Comparison of ENCODE assay signal across 14 cellular contexts in genomic region chr11:73270089-73270854, GRCh38. TPM values are rescaled to one million over a fixed set of nuclear protein-coding genes. Genes with fewer than 3 reads are reported as not detected.
DNase-seq lines count a peak whose midpoint lies in the region; ATAC-seq and TF ChIP-seq lines count a peak whose summit lies in the region.
"Had no signal": no experiment of that assay in that cellular context is flagged by ENCODE, and none has a peak within 500 bp of the region (broad histone marks: within the 10 kb centered on the region; RNA-seq: fewer than 3 reads in every experiment).

No MANE protein-coding gene starts in this region.

- peak overlapping the region; percentile 86 for H3K4me3 ChIP-seq in OCI-LY3 (ENCODE audit: low read length)
- H3K4me3 ChIP-seq: ovary had no signal

- no peak for ATAC-seq in natural killer cell treated with Interleukin-12 subunit alpha and Interleukin-12 subunit beta and Interleukin-15 and Interleukin-18, amount 100 ng/mL, for 72 hours
- ATAC-seq in natural killer cell (no peak), left lobe of liver (no peak), HG02885 (IDR thresholded peaks at IDR 0.05; ENCODE audit: poor library complexity, unreplicated experiment) (no peak)

- peak overlapping the region; percentile 92 for H3K9ac ChIP-seq in OCI-LY3 (ENCODE audit: low read length)

- H3K4me3 Mint-ChIP-seq in natural killer cell treated with Interleukin-12 subunit alpha and Interleukin-12 subunit beta and Interleukin-15 and Interleukin-18, amount 100 ng/mL, for 72 hours, result no peak overlapping the region
- no peak overlapping the region for H3K4me3 Mint-ChIP-seq in natural killer cell
- H3K4me3 Mint-ChIP-seq: activated naive CD4-positive, alpha-beta T cell treated with anti-CD3 and anti-CD28 coated beads for 36 hours; CD4-positive, alpha-beta T cell had no signal

- peak; percentile 39 for DNase-seq in natural killer cell treated with Interleukin-12 subunit alpha and Interleukin-12 subunit beta and Interleukin-15 and Interleukin-18, amount 100 ng/mL, for 72 hours (ENCODE audit: low spot score)
- DNase-seq in natural killer cell (no peak), left lobe of liver (ENCODE audit: low spot score) (peak; percentile 41), KG1 (lab: John Stamatoyannopoulos, UW) (no peak), NCI-H748 treated with DMSO at 0.1 percent for 48 hours (lab: John Stamatoyannopoulos, UW) (no peak)
- no peak for DNase-seq in stimulated activated CD4-positive, alpha-beta T cell treated with anti-CD3 and anti-CD28 coated beads, Interleukin-4, amount 100 ng/mL, for 1 hour
- DNase-seq: activated CD4-positive, alpha-beta T cell treated with anti-CD3 and anti-CD28 coated beads for 1 hour; activated naive CD4-positive, alpha-beta T cell treated with anti-CD3 and anti-CD28 coated beads for 36 hours; cerebellar nuclear complex; NCI-H146; ovary had no signal

- TF ChIP-seq CTCF in natural killer cell (IDR thresholded peaks at IDR 0.05), result no peak
- peak; percentile 21 for TF ChIP-seq CTCF in OCI-LY3 (IDR thresholded peaks at IDR 0.05; ENCODE audit: low read depth, low read length)

- H2AFZ ChIP-seq in OCI-LY3 (ENCODE audit: low read depth, low read length), result no peak overlapping the region

- H4K20me1 ChIP-seq in OCI-LY3 (ENCODE audit: insufficient read depth, low read length), result peaks cover 6% of the 10 kb centered on the region

- H3K4me2 ChIP-seq in OCI-LY3 (ENCODE audit: low read length), result peak overlapping the region; percentile 89

- no peak overlapping the region for H3K27ac Mint-ChIP-seq in natural killer cell treated with Interleukin-12 subunit alpha and Interleukin-12 subunit beta and Interleukin-15 and Interleukin-18, amount 100 ng/mL, for 72 hours
- H3K27ac Mint-ChIP-seq in natural killer cell, result no peak overlapping the region
- H3K27ac Mint-ChIP-seq: activated naive CD4-positive, alpha-beta T cell treated with anti-CD3 and anti-CD28 coated beads for 36 hours; CD4-positive, alpha-beta T cell had no signal

- peaks cover 19% of the 10 kb centered on the region for H3K36me3 ChIP-seq in OCI-LY3 (replicated peaks; ENCODE audit: low read depth, low read length)
- H3K36me3 ChIP-seq: ovary had no signal

- peaks cover 78% of the 10 kb centered on the region for H3K4me1 ChIP-seq in OCI-LY3 (ENCODE audit: low read length)

- H3K4me1 Mint-ChIP-seq in natural killer cell treated with Interleukin-12 subunit alpha and Interleukin-12 subunit beta and Interleukin-15 and Interleukin-18, amount 100 ng/mL, for 72 hours (ENCODE audit: low read depth in 2 of 2), result no peaks in the 10 kb centered on the region
- no peaks in the 10 kb centered on the region for H3K4me1 Mint-ChIP-seq in natural killer cell

- no peaks in the 10 kb centered on the region for H3K9me3 ChIP-seq in OCI-LY3 (ENCODE audit: insufficient read depth, low read length)
- H3K9me3 ChIP-seq: ovary had no signal

- peak overlapping the region; percentile 94 for H3K27ac ChIP-seq in OCI-LY3 (ENCODE audit: low read length)
- H3K27ac ChIP-seq: ovary had no signal

- no peaks in the 10 kb centered on the region for H3K36me3 Mint-ChIP-seq in natural killer cell treated with Interleukin-12 subunit alpha and Interleukin-12 subunit beta and Interleukin-15 and Interleukin-18, amount 100 ng/mL, for 72 hours
- H3K36me3 Mint-ChIP-seq in natural killer cell, result no peaks in the 10 kb centered on the region

- intact Hi-C loops in natural killer cell (cut with micrococcal nuclease), result no loop called here

- no peaks in the 10 kb centered on the region for H3K27me3 ChIP-seq in OCI-LY3 (ENCODE audit: low read depth, low read length)
- H3K27me3 ChIP-seq: ovary had no signal

- peaks cover 7 to 15% of the 10 kb centered on the region in 2 donors for H3K27me3 Mint-ChIP-seq in natural killer cell treated with Interleukin-12 subunit alpha and Interleukin-12 subunit beta and Interleukin-15 and Interleukin-18, amount 100 ng/mL, for 72 hours
- peaks cover 12 to 15% of the 10 kb centered on the region in 2 donors for H3K27me3 Mint-ChIP-seq in natural killer cell (ENCODE audit: low read depth in 2 of 2)

- peaks cover 65% of the 10 kb centered on the region for H3K79me2 ChIP-seq in OCI-LY3 (ENCODE audit: low read length)

- H3K9me3 Mint-ChIP-seq in natural killer cell treated with Interleukin-12 subunit alpha and Interleukin-12 subunit beta and Interleukin-15 and Interleukin-18, amount 100 ng/mL, for 72 hours, result no peaks in the 10 kb centered on the region
- H3K9me3 Mint-ChIP-seq in natural killer cell, result no peaks in the 10 kb centered on the region
- H3K9me3 Mint-ChIP-seq: activated naive CD4-positive, alpha-beta T cell treated with anti-CD3 and anti-CD28 coated beads for 36 hours; CD4-positive, alpha-beta T cell had no signal

RNA-seq across cellular contexts. Expression of gene P2RY6, which starts 1.9 kb away (rescaled TPM):
- total RNA-seq in natural killer cell treated with Interleukin-12 subunit alpha and Interleukin-12 subunit beta and Interleukin-15 and Interleukin-18, amount 100 ng/mL, for 72 hours, result not detected
- under 1 TPM in 2 of 3 donors, not detected in 1; 0.24 to 0.40 TPM for total RNA-seq in natural killer cell
- total RNA-seq in left lobe of liver, result 0.25 TPM
- total RNA-seq: activated naive CD4-positive, alpha-beta T cell treated with anti-CD3 and anti-CD28 coated beads for 36 hours; CD4-positive, alpha-beta T cell had no signal

RNA-seq across cellular contexts. Expression of gene ARHGEF17, which starts 37.8 kb away (rescaled TPM):
- total RNA-seq in natural killer cell treated with Interleukin-12 subunit alpha and Interleukin-12 subunit beta and Interleukin-15 and Interleukin-18, amount 100 ng/mL, for 72 hours, result under 1 TPM in 1 of 2 donors, not detected in 1; 0.95 TPM
- under 1 TPM; 0.02 to 0.88 (median 0.50) TPM for total RNA-seq in natural killer cell
- total RNA-seq in left lobe of liver, result 6.8 TPM
- total RNA-seq: CD4-positive, alpha-beta T cell had no signal

RNA-seq across cellular contexts. Expression of gene P2RY2, which starts 52.2 kb away (rescaled TPM):
- total RNA-seq in natural killer cell treated with Interleukin-12 subunit alpha and Interleukin-12 subunit beta and Interleukin-15 and Interleukin-18, amount 100 ng/mL, for 72 hours, result under 1 TPM in 1 of 2 donors, not detected in 1; 0.20 TPM
- 1 to 10 TPM in 1 of 3 donors, under 1 TPM in 2; 0.27 to 1.0 (median 0.90) TPM for total RNA-seq in natural killer cell
- 6.0 TPM for total RNA-seq in left lobe of liver
- total RNA-seq: activated naive CD4-positive, alpha-beta T cell treated with anti-CD3 and anti-CD28 coated beads for 36 hours; CD4-positive, alpha-beta T cell had no signal

Comparison
In these comparisons a context has a peak if more than half of its experiments do, and no peak if none do; other contexts are left out.
1. DNase-seq: peak in natural killer cell treated with Interleukin-12 subunit alpha and Interleukin-12 subunit beta and Interleukin-15 and Interleukin-18, amount 100 ng/mL, for 72 hours (single experiment) and left lobe of liver (single experiment); none in natural killer cell (single experiment), KG1 (single experiment), NCI-H748 treated with DMSO at 0.1 percent for 48 hours (single experiment) and stimulated activated CD4-positive, alpha-beta T cell treated with anti-CD3 and anti-CD28 coated beads, Interleukin-4, amount 100 ng/mL, for 1 hour (single experiment).